Comparison of ENCODE assay signal across 20 cellular contexts in the genomic region with DNA sequence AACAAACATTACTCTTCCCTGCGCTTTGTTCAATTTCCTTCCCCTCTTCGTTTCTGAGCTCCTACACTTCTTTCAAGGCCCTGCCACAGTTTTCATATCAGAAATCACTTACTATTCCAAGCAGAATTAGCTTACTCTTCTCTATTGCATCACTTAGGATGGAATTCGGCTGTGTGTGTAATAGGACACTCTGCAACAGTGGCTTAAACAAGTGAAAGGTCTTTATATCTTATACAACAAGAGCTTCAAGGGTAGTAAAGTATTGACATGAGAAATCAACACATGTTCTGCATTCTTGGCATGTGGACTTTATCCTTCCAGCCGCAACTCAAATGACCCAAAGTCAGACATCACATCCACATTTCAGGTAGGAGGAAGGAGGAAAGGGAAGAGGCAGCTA.
DNase-seq lines count a peak whose midpoint lies in the region; ATAC-seq, FAIRE-seq and TF ChIP-seq lines count a peak whose summit lies in the region.
"Had no signal": no experiment of that assay in that cellular context is flagged by ENCODE, and none has a peak within 500 bp of the region (broad histone marks: within the 10 kb centered on the region; RNA-seq: fewer than 3 reads in every experiment).

No MANE protein-coding gene starts in this region.

- no peaks in the 10 kb centered on the region for H4K20me1 ChIP-seq in HepG2 (ENCODE audit: insufficient read depth, low read length)

- POLR2A ChIA-PET in HepG2 (lab: Yijun Ruan, JAX): no interaction called here

- H3K79me2 ChIP-seq in HepG2 (ENCODE audit: insufficient read depth, low read length): no peaks in the 10 kb centered on the region

- H3K27me3 ChIP-seq in HepG2 (ENCODE audit: control insufficient read depth in 1 of 2, insufficient read depth in 2 of 2, low read length in 2 of 2) (no peaks in the 10 kb centered on the region), right lobe of liver (no peaks in the 10 kb centered on the region), pancreas (no peaks in the 10 kb centered on the region)

- CTCF ChIA-PET in HepG2 (lab: Yijun Ruan, JAX; ENCODE audit: low intra/inter-chr PET ratio, low total read pairs): no interaction called here

- TF ChIP-seq RAD21 in HepG2 (CRISPR knock-in tag; IDR thresholded peaks at IDR 0.05): no peak

- H3K9ac ChIP-seq in HepG2 (ENCODE audit: insufficient read depth, low read depth, low read length): no peak overlapping the region

- no peak for FAIRE-seq in HepG2 (lab: Jason Lieb, UNC)
- no peak for FAIRE-seq in pancreas (lab: Jason Lieb, UNC)
- FAIRE-seq: D721Med, GM12892 had no signal

- H3K4me3 ChIP-seq in HepG2 (replicated peaks in 1 of 3; ENCODE audit: insufficient read depth in 1 of 3, low read depth in 2 of 3, low read length in 3 of 3) (no peak overlapping the region), right lobe of liver (no peak overlapping the region), pancreas (no peak overlapping the region)

- no peaks in the 10 kb centered on the region for H3K9me3 ChIP-seq in HepG2 (ENCODE audit: low read length)
- H3K9me3 ChIP-seq in right lobe of liver: no peaks in the 10 kb centered on the region
- no peaks in the 10 kb centered on the region for H3K9me3 ChIP-seq in pancreas

- no peak for ATAC-seq in HepG2
- no peak for ATAC-seq in right lobe of liver
- ATAC-seq in left cardiac atrium: peak; percentile 54 to 63
- peak; percentile 35 to 59 (median 46) for ATAC-seq in pancreas
- ATAC-seq: SK-N-SH treated with all-trans-retinoic acid at 6 μM for 48 hours had no signal

- TF ChIP-seq POLR2A in HepG2 (IDR thresholded peaks at IDR 0.05; ENCODE audit: insufficient read depth in 1 of 2, low read depth in 2 of 2, low read length in 2 of 2) (no peak), right lobe of liver (IDR thresholded peaks at IDR 0.05) (no peak)

- WGBS in HepG2 (ENCODE audit: low lambda C conversion rate): 26% methylated on average over 4 of the region's 4 CpGs
- WGBS in right lobe of liver (ENCODE audit: insufficient coverage, low coverage, low lambda C conversion rate, missing lambda C conversion rate): 37% methylated on average over 4 of the region's 4 CpGs
- 34 to 35% methylated on average over 4 of the region's 4 CpGs for WGBS in pancreas, 2 donors

- no peak overlapping the region for H2AFZ ChIP-seq in HepG2 (ENCODE audit: low read length)

- in situ Hi-C loops in HepG2 (cut with HindIII; ENCODE audit: extremely low pct_ligation_motif_present, low pct_unique_long_range_greater_than_20kb) (no loop called here), GM13976 (cut with MboI; ENCODE audit: low sequenced_read_pairs, unreplicated experiment) (no loop called here)

- intact Hi-C loops in HepG2 (cut with micrococcal nuclease; ENCODE audit: unreplicated experiment) (no loop called here), right lobe of liver (cut with DNase I) (no loop called here), left cardiac atrium (cut with DNase I) (loop anchor here in 1 of 2 donors (10.0 kb wide), 1 partner anchor 279 kb away; the partner anchor contains the start of gene PCDH20), pancreas (cut with DNase I) (no loop called here)

- H3K36me3 ChIP-seq in HepG2 (replicated peaks in 1 of 2; ENCODE audit: control insufficient read depth in 1 of 2, insufficient read depth in 2 of 2, low read length in 2 of 2) (no peaks in the 10 kb centered on the region), right lobe of liver (no peaks in the 10 kb centered on the region), pancreas (no peaks in the 10 kb centered on the region)

- H3K4me2 ChIP-seq in HepG2 (ENCODE audit: low read depth, low read length): no peak overlapping the region

- DNase-seq in HepG2 (ENCODE audit: low spot score) (no peak), right lobe of liver (no peak), left cardiac atrium (no peak), pancreas (no peak), GM13976 (ENCODE audit: low spot score) (no peak), NCI-H510A treated with DMSO at 0.1 percent for 48 hours (lab: John Stamatoyannopoulos, UW) (no peak), DMS53 (lab: John Stamatoyannopoulos, UW) (no peak)
- DNase-seq: CD4-positive, CD25-positive, alpha-beta regulatory T cell; DND-41; GDM1; HFFc6; NCI-H1436; NCI-H2029 treated with DMSO at 0.1 percent for 48 hours; NCI-H2227 treated with DMSO at 0.1 percent for 48 hours; NCI-H526 treated with DMSO at 0.1 percent for 48 hours; NK-92 treated with Interleukin-12 subunit alpha and Interleukin-12 subunit beta, amount 100 ng/mL, for 24 hours; SHP77 had no signal

- H3K4me1 ChIP-seq in HepG2 (ENCODE audit: insufficient read depth, low read length) (no peaks in the 10 kb centered on the region), right lobe of liver (no peaks in the 10 kb centered on the region), pancreas (no peaks in the 10 kb centered on the region)

- no peak overlapping the region for H3K27ac ChIP-seq in HepG2 (ENCODE audit: extremely low read length, insufficient read depth, low read length)
- H3K27ac ChIP-seq in right lobe of liver: no peak overlapping the region
- no peak overlapping the region for H3K27ac ChIP-seq in pancreas

- no peak for TF ChIP-seq CTCF in HepG2 (CRISPR knock-in tag; IDR thresholded peaks at IDR 0.05)
- no peak for TF ChIP-seq CTCF in right lobe of liver (IDR thresholded peaks at IDR 0.05)
- no peak for TF ChIP-seq CTCF in pancreas (IDR thresholded peaks at IDR 0.05)
- no peak for TF ChIP-seq CTCF in GM13976 (IDR thresholded peaks at IDR 0.05; ENCODE audit: borderline replicate concordance, control extremely low read depth, extremely low read depth, insufficient read depth, missing control alignments)

- TF ChIP-seq EP300 in HepG2 (IDR thresholded peaks at IDR 0.05; ENCODE audit: low read depth in 2 of 2, low read length in 2 of 2) (no peak), HepG2 (CRISPR knock-in tag; IDR thresholded peaks at IDR 0.05; ENCODE audit: borderline replicate concordance) (no peak)

- no TSS peak for BruUV-seq in HepG2 (replicated peaks; lab: Mats Ljungman, UMichigan)

TF ChIP-seq in HepG2, 621 proteins besides CTCF, POLR2A, EP300 and RAD21:
- TF ChIP-seq BCL3 (CRISPR knock-in tag; IDR thresholded peaks at IDR 0.05) (no peak), MNT (IDR thresholded peaks at IDR 0.05) (peak; percentile 34; the same call in 1 of the 2 replicates), CEBPB (IDR thresholded peaks at IDR 0.05; ENCODE audit: borderline replicate concordance, low read depth, low read length) (peak; percentile 50; the same call in 1 of the 2 replicates), SOX13 (IDR thresholded peaks at IDR 0.05) (no peak), SOX13 (CRISPR knock-in tag; conservative IDR thresholded peaks at IDR 0.05 in 1 of 2, IDR thresholded peaks at IDR 0.05 in 1 of 2) (no peak)

Comparison
In these comparisons a context has a peak if more than half of its experiments do, and no peak if none do; other contexts are left out.
1. ATAC-seq: peak in left cardiac atrium (2 of 2) and pancreas (4 of 4); none in HepG2 (single experiment) and right lobe of liver (0 of 4).